1 cellular context compared by ENCODE assay signal in genomic region chr7:137931823-137932222, GRCh38.
TF ChIP-seq lines count a peak whose summit lies in the region.

No MANE protein-coding gene starts in this region.

TF ChIP-seq in IMR-90, 13 proteins besides CTCF, POLR2A, EP300 and RAD21 (continued from another document):
- TF ChIP-seq NFE2L2 (IDR thresholded peaks at IDR 0.05; ENCODE audit: low read depth, low read length) (no peak), MAFK (IDR thresholded peaks at IDR 0.05; ENCODE audit: low read depth, low read length) (no peak), RCOR1 (IDR thresholded peaks at IDR 0.05; ENCODE audit: insufficient replicate concordance, low read length) (no peak), CHD1 (IDR thresholded peaks at IDR 0.05; ENCODE audit: low read depth, low read length) (no peak), MXI1 (IDR thresholded peaks at IDR 0.05; ENCODE audit: borderline replicate concordance, low read depth, low read length) (no peak), SMC3 (IDR thresholded peaks at IDR 0.05; ENCODE audit: low read depth, low read length) (no peak), USF2 (IDR thresholded peaks at IDR 0.05; ENCODE audit: low read depth, low read length) (no peak), CEBPB (IDR thresholded peaks at IDR 0.05; ENCODE audit: low read depth, low read length) (no peak), ELK1 (IDR thresholded peaks at IDR 0.05; ENCODE audit: borderline replicate concordance, low read depth, low read length) (no peak), FOS (IDR thresholded peaks at IDR 0.05; ENCODE audit: low read depth, low read length) (no peak), BHLHE40 (IDR thresholded peaks at IDR 0.05; ENCODE audit: low read depth, low read length) (no peak)
TF ChIP-seq in IMR-90: peak in this region for 0.
